ENCODE assay signal across 8 cellular contexts in genomic region chr9:83707768-83708514, GRCh38. TPM values are rescaled to one million over a fixed set of nuclear protein-coding genes. Genes with fewer than 3 reads are reported as not detected.
DNase-seq lines count a peak whose midpoint lies in the region; ATAC-seq and TF ChIP-seq lines count a peak whose summit lies in the region.

TSS of gene UBQLN1 (minus strand) at chr9:83707958. CDS start at chr9:83707679, 279 bp downstream.

- H3K9me3 ChIP-seq in PC-9 (ENCODE audit: insufficient read depth, low read depth), result no peaks in the 10 kb centered on the region
- no peaks in the 10 kb centered on the region for H3K9me3 ChIP-seq in mucosa of rectum (ENCODE audit: control insufficient read depth in 2 of 2, low read length in 2 of 2)

- peak within 1 kb of the TSS; percentile 87 to 97 for H3K9ac ChIP-seq in mucosa of rectum (ENCODE audit: low read depth in 1 of 2, low read length in 2 of 2)

- peak within 1 kb of the TSS; percentile 93 for H3K4me3 ChIP-seq in PC-9
- H3K4me3 ChIP-seq in mucosa of rectum (ENCODE audit: low read length in 2 of 2), result peak within 1 kb of the TSS; percentile 93 to 97

- in situ Hi-C loops in KBM-7 (cut with MboI; ENCODE audit: low pct_unique_long_range_greater_than_20kb, low sequenced_read_pairs), result no loop called here

- peak; percentile 95 for TF ChIP-seq POLR2A in erythroblast (IDR thresholded peaks at IDR 0.05; ENCODE audit: low read length)

- H3K27me3 ChIP-seq in PC-9 (ENCODE audit: insufficient read depth, low read depth) (no peaks in the 10 kb centered on the region), mucosa of rectum (ENCODE audit: control insufficient read depth in 2 of 2, insufficient read depth in 2 of 2, low read length in 2 of 2) (no peaks in the 10 kb centered on the region)

- DNase-seq in DMS53 (lab: John Stamatoyannopoulos, UW), result peak; percentile 95
- DNase-seq in KBM-7, result peak; percentile 92
- DNase-seq in PC-9, result peak; percentile 73 to 89
- peak; percentile 93 for DNase-seq in activated T-cell treated with anti-CD3 and anti-CD28 coated beads, Interleukin-2, amount 50 U/mL, for 1 hour
- peak; percentile 95 to 97 for DNase-seq in erythroblast (lab: John Stamatoyannopoulos, UW)
- DNase-seq in stimulated activated CD8-positive, alpha-beta memory T cell treated with anti-CD3 and anti-CD28 coated beads, Interleukin-4, amount 100 ng/mL, for 4 hours (ENCODE audit: low read depth in 2 of 2, low spot score in 1 of 2), result peak; percentile 78 to 80

- H2AFZ ChIP-seq in PC-9, result peak within 1 kb of the TSS; percentile 94

- TF ChIP-seq CTCF in PC-9 (conservative IDR thresholded peaks at IDR 0.05), result no peak

- peak; percentile 80 for ATAC-seq in GM21723 (IDR thresholded peaks at IDR 0.05; ENCODE audit: unreplicated experiment)

- intact Hi-C loops in PC-9 (cut with micrococcal nuclease; ENCODE audit: unreplicated experiment), result loop anchor here (5.0 to 10.0 kb wide), 2 partner anchors 107 to 276 kb away; partner anchors contain the start of gene GKAP1

- H3K4me2 ChIP-seq in PC-9, result peak within 1 kb of the TSS; percentile 90

- H3K36me3 ChIP-seq in PC-9 (ENCODE audit: low read depth) (0 out of 2 replicates have a peak, but pooled peaks cover 2% of the 10 kb centered on the region), mucosa of rectum (ENCODE audit: control insufficient read depth in 2 of 2, insufficient read depth in 2 of 2, low read length in 2 of 2) (no peaks in the 10 kb centered on the region)

- BruUV-seq in PC-9 (replicated peaks; lab: Mats Ljungman, UMichigan), result no TSS peak

- POLR2A ChIA-PET in PC-9 (lab: Charles Lee; ENCODE audit: unreplicated experiment), result interaction anchor here (0.5 to 0.7 kb wide), 4 partner anchors 225 to 1903 kb away, joined by 3 read pairs; no protein-coding TSS in a partner anchor

- no peaks in the 10 kb centered on the region for H3K9me2 ChIP-seq in PC-9 (ENCODE audit: insufficient read depth)

- peaks cover 48% of the 10 kb centered on the region for H3K79me2 ChIP-seq in PC-9 (ENCODE audit: low read depth)

- H3K4me1 ChIP-seq in PC-9 (replicated peaks; ENCODE audit: insufficient read depth), result peaks cover 15% of the 10 kb centered on the region
- H3K4me1 ChIP-seq in mucosa of rectum (ENCODE audit: control insufficient read depth in 2 of 2, insufficient read depth in 2 of 2, low read length in 2 of 2), result peaks cover 5 to 11% of the 10 kb centered on the region in 2 donors

- CTCF ChIA-PET in PC-9 (lab: Charles Lee), result no interaction called here

- no peaks in the 10 kb centered on the region for H3F3A ChIP-seq in PC-9 (ENCODE audit: insufficient read depth, low read depth)

- peaks cover 38% of the 10 kb centered on the region for H4K20me1 ChIP-seq in PC-9 (ENCODE audit: insufficient read depth)

- H3K27ac ChIP-seq in PC-9 (peak within 1 kb of the TSS; percentile 95), mucosa of rectum (ENCODE audit: low read depth in 2 of 2, low read length in 2 of 2) (peak within 1 kb of the TSS; percentile 94 to 98)

RNA-seq across cellular contexts. Expression of gene UBQLN1, which starts in this region (rescaled TPM):
- 118 and 129 TPM in 2 replicates for total RNA-seq in PC-9 (2021)

Comparison
In these comparisons a context has a peak if more than half of its experiments do, and no peak if none do; other contexts are left out.
1. Peak in every context shown above with its lines: DNase-seq, ATAC-seq, H3K4me3 ChIP-seq and H3K27ac ChIP-seq.